ENCODE assay signal across 9 cellular contexts in genomic region chr1:155218854-155219591, GRCh38. TPM values are rescaled to one million over a fixed set of nuclear protein-coding genes. Genes with fewer than 3 reads are reported as not detected.
DNase-seq lines count a peak whose midpoint lies in the region; ATAC-seq and TF ChIP-seq lines count a peak whose summit lies in the region.
"Had no signal": no experiment of that assay in that cellular context is flagged by ENCODE, and none has a peak within 500 bp of the region (broad histone marks: within the 10 kb centered on the region; RNA-seq: fewer than 3 reads in every experiment).

No MANE protein-coding gene starts in this region.

- CTCF ChIA-PET in CD8-positive, alpha-beta memory T cell (lab: Charles Lee), result interaction anchor here (1.2 to 1.5 kb wide), 2 partner anchors 8 to 12 kb away, joined by 3 to 5 read pairs; no protein-coding TSS in a partner anchor

- no peak for ATAC-seq in HG03108 (IDR thresholded peaks at IDR 0.05; ENCODE audit: unreplicated experiment)
- no peak for ATAC-seq in HG03457 (IDR thresholded peaks at IDR 0.05; ENCODE audit: unreplicated experiment)
- ATAC-seq in HG02798 (IDR thresholded peaks at IDR 0.05; ENCODE audit: poor library complexity, unreplicated experiment), result no peak

- H3K4me1 Mint-ChIP-seq in CD8-positive, alpha-beta memory T cell, result peaks cover 18 to 22% (median 21%) of the 10 kb centered on the region in 3 donors
- peaks cover 30% of the 10 kb centered on the region for H3K4me1 Mint-ChIP-seq in endothelial cell (ENCODE audit: unreplicated experiment)

- H3K27ac ChIP-seq in CD8-positive, alpha-beta memory T cell (ENCODE audit: low read depth, low read length), result no peak overlapping the region
- H3K27ac ChIP-seq in HL-60 (replicated peaks), result peak overlapping the region; percentile 63

- peak overlapping the region in 2 of 7 donors; percentile 26 to 39 for H3K4me3 Mint-ChIP-seq in CD8-positive, alpha-beta memory T cell
- no peak overlapping the region for H3K4me3 Mint-ChIP-seq in endothelial cell (ENCODE audit: unreplicated experiment)
- H3K4me3 Mint-ChIP-seq: memory B cell had no signal

- POLR2A ChIA-PET in CD8-positive, alpha-beta memory T cell (lab: Charles Lee), result no interaction called here

- H3K36me3 ChIP-seq in CD8-positive, alpha-beta memory T cell (ENCODE audit: insufficient read depth, low read length), result no peaks in the 10 kb centered on the region

- H3K4me3 ChIP-seq in CD8-positive, alpha-beta memory T cell (ENCODE audit: low read length), result no peak overlapping the region
- no peak overlapping the region for H3K4me3 ChIP-seq in HL-60 (replicated peaks; ENCODE audit: insufficient read depth, low read length)

- H3K27ac Mint-ChIP-seq in CD8-positive, alpha-beta memory T cell, result peak overlapping the region; percentile 32 to 87 (median 48)
- peak overlapping the region; percentile 80 for H3K27ac Mint-ChIP-seq in endothelial cell (ENCODE audit: unreplicated experiment)
- H3K27ac Mint-ChIP-seq: memory B cell had no signal

- in situ Hi-C loops in SK-MEL-5 (cut with HindIII; ENCODE audit: low pct_unique_long_range_greater_than_20kb, low sequenced_read_pairs), result no loop called here

- no peaks in the 10 kb centered on the region for H3K27me3 Mint-ChIP-seq in CD8-positive, alpha-beta memory T cell
- H3K27me3 Mint-ChIP-seq in endothelial cell (ENCODE audit: unreplicated experiment), result peaks cover 8% of the 10 kb centered on the region
- H3K27me3 Mint-ChIP-seq: memory B cell had no signal

- H3K9me3 Mint-ChIP-seq in CD8-positive, alpha-beta memory T cell, result no peaks in the 10 kb centered on the region
- H3K9me3 Mint-ChIP-seq in endothelial cell (ENCODE audit: unreplicated experiment), result no peaks in the 10 kb centered on the region
- H3K9me3 Mint-ChIP-seq: memory B cell had no signal

- DNase-seq in CD8-positive, alpha-beta memory T cell, result no peak
- peak in 1 of 2 experiments; percentile 74 for DNase-seq in HL-60 (ENCODE audit: low read depth in 1 of 2, low spot score in 1 of 2)
- DNase-seq in SK-MEL-5 (ENCODE audit: low read depth, low spot score), result peak; percentile 74
- peak; percentile 20 for DNase-seq in endothelial cell (ENCODE audit: low spot score)
- peak; percentile 83 for DNase-seq in middle frontal gyrus (ENCODE audit: extremely low spot score, low spot score)

- H3K27me3 ChIP-seq in CD8-positive, alpha-beta memory T cell (ENCODE audit: insufficient read depth, low read length, poor library complexity, severe bottlenecking), result no peaks in the 10 kb centered on the region
- H3K27me3 ChIP-seq in HL-60 (ENCODE audit: insufficient read depth, poor library complexity, severe bottlenecking), result no peaks in the 10 kb centered on the region

- H3K36me3 Mint-ChIP-seq in CD8-positive, alpha-beta memory T cell, result peaks cover 0 to 6% (median 2%) of the 10 kb centered on the region in 3 donors
- H3K36me3 Mint-ChIP-seq in endothelial cell (ENCODE audit: low read depth, unreplicated experiment), result peaks cover 6% of the 10 kb centered on the region
- H3K36me3 Mint-ChIP-seq: memory B cell had no signal

- H3K9me3 ChIP-seq in CD8-positive, alpha-beta memory T cell (ENCODE audit: low read length), result no peaks in the 10 kb centered on the region

- TF ChIP-seq CTCF in HL-60 (IDR thresholded peaks at IDR 0.05; ENCODE audit: insufficient read depth, low read length), result no peak
- no peak for TF ChIP-seq CTCF in endothelial cell (IDR thresholded peaks at IDR 0.05; ENCODE audit: unreplicated experiment)

- peaks cover 5% of the 10 kb centered on the region for H3K4me1 ChIP-seq in CD8-positive, alpha-beta memory T cell (ENCODE audit: insufficient read depth, low read length)

RNA-seq across cellular contexts. Expression of gene MTX1, which starts 10.5 kb away (rescaled TPM):
- 10 to 100 TPM; 67.6 to 73.2 TPM for total RNA-seq in CD8-positive, alpha-beta memory T cell
- polyA plus RNA-seq in CD8-positive, alpha-beta memory T cell, result 43.7 TPM
- 128 and 140 TPM in 2 replicates for total RNA-seq in SK-MEL-5 (2014; rRNA removed; shearing (Covaris generic))
- polyA plus RNA-seq in SK-MEL-5 (2015; cell fraction: cytosol; rRNA removed), result 103 and 134 TPM in 2 replicates
- 89.4 and 96.7 TPM in 2 replicates for polyA plus RNA-seq in SK-MEL-5 (2015; cell fraction: nucleus; rRNA removed)
- total RNA-seq in endothelial cell (ENCODE audit: unreplicated experiment), result 38.8 TPM

RNA-seq across cellular contexts. Expression of gene THBS3, which starts 11.3 kb away (rescaled TPM):
- total RNA-seq in CD8-positive, alpha-beta memory T cell, result 1 to 10 TPM; 7.8 to 7.9 TPM
- polyA plus RNA-seq in CD8-positive, alpha-beta memory T cell, result 2.9 TPM
- total RNA-seq in SK-MEL-5 (2014; rRNA removed; shearing (Covaris generic)), result 11.4 and 12.1 TPM in 2 replicates
- 7.4 and 11.9 TPM in 2 replicates for polyA plus RNA-seq in SK-MEL-5 (2015; cell fraction: cytosol; rRNA removed)
- 240 and 332 TPM in 2 replicates for polyA plus RNA-seq in SK-MEL-5 (2015; cell fraction: nucleus; rRNA removed)
- total RNA-seq in endothelial cell (ENCODE audit: unreplicated experiment), result 35.5 TPM

RNA-seq across cellular contexts. Expression of gene ENTREP3, which starts 36.3 kb away (rescaled TPM):
- total RNA-seq in CD8-positive, alpha-beta memory T cell, result 10 to 100 TPM; 39.1 to 41.5 TPM
- polyA plus RNA-seq in CD8-positive, alpha-beta memory T cell, result 1.7 TPM
- 6.3 and 7.9 TPM in 2 replicates for total RNA-seq in SK-MEL-5 (2014; rRNA removed; shearing (Covaris generic))
- polyA plus RNA-seq in SK-MEL-5 (2015; cell fraction: cytosol; rRNA removed), result 83.4 and 97.7 TPM in 2 replicates
- polyA plus RNA-seq in SK-MEL-5 (2015; cell fraction: nucleus; rRNA removed), result 50.9 and 59.5 TPM in 2 replicates
- total RNA-seq in endothelial cell (ENCODE audit: unreplicated experiment), result 54.1 TPM

RNA-seq across cellular contexts. Expression of gene SCAMP3, which starts 43.1 kb away (rescaled TPM):
- total RNA-seq in CD8-positive, alpha-beta memory T cell, result 100 to 1,000 TPM; 152 to 158 TPM
- 179 TPM for polyA plus RNA-seq in CD8-positive, alpha-beta memory T cell
- 336 and 344 TPM in 2 replicates for total RNA-seq in SK-MEL-5 (2014; rRNA removed; shearing (Covaris generic))
- 612 and 626 TPM in 2 replicates for polyA plus RNA-seq in SK-MEL-5 (2015; cell fraction: cytosol; rRNA removed)
- 136 and 206 TPM in 2 replicates for polyA plus RNA-seq in SK-MEL-5 (2015; cell fraction: nucleus; rRNA removed)
- 54.9 TPM for total RNA-seq in endothelial cell (ENCODE audit: unreplicated experiment)

RNA-seq across cellular contexts. Expression of gene TRIM46, which starts 45.4 kb away (rescaled TPM):
- 1 to 10 TPM; 6.4 to 7.3 TPM for total RNA-seq in CD8-positive, alpha-beta memory T cell
- polyA plus RNA-seq in CD8-positive, alpha-beta memory T cell, result 0.99 TPM
- total RNA-seq in SK-MEL-5 (2014; rRNA removed; shearing (Covaris generic)), result 0.85 and 1.3 TPM in 2 replicates
- polyA plus RNA-seq in SK-MEL-5 (2015; cell fraction: cytosol; rRNA removed), result 1.4 and 2.1 TPM in 2 replicates
- 5.1 and 6.7 TPM in 2 replicates for polyA plus RNA-seq in SK-MEL-5 (2015; cell fraction: nucleus; rRNA removed)
- 8.5 TPM for total RNA-seq in endothelial cell (ENCODE audit: unreplicated experiment)

Comparison
In these comparisons a context has a peak if more than half of its experiments do, and no peak if none do; other contexts are left out.
1. DNase-seq: peak in SK-MEL-5 (single experiment), endothelial cell (single experiment) and middle frontal gyrus (single experiment); none in CD8-positive, alpha-beta memory T cell (0 of 5).